ENCODE assay signal across 19 cellular contexts in genomic region chr17:42467889-42468288, GRCh38. TPM values are rescaled to one million over a fixed set of nuclear protein-coding genes. Genes with fewer than 3 reads are reported as not detected.
DNase-seq lines count a peak whose midpoint lies in the region; ATAC-seq and TF ChIP-seq lines count a peak whose summit lies in the region.
"Had no signal": no experiment of that assay in that cellular context is flagged by ENCODE, and none has a peak within 500 bp of the region (broad histone marks: within the 10 kb centered on the region; RNA-seq: fewer than 3 reads in every experiment).

No MANE protein-coding gene starts in this region.

- peaks cover 6% of the 10 kb centered on the region for H3K27me3 Mint-ChIP-seq in activated CD8-positive, alpha-beta T cell treated with anti-CD3 and anti-CD28 coated beads, Interleukin-2, amount 10 ng/mL, durations not matched to agents 7 days and 5 days (ENCODE audit: low read depth)

- H2BK5ac ChIP-seq in trophoblast cell (ENCODE audit: low read depth, low read length, poor library complexity) = no peak overlapping the region

- no peaks in the 10 kb centered on the region for H3K79me1 ChIP-seq in trophoblast cell (ENCODE audit: low read length)

- H4K91ac ChIP-seq in trophoblast cell (ENCODE audit: low read depth, low read length) = no peak overlapping the region

- no peaks in the 10 kb centered on the region for H3K4me1 Mint-ChIP-seq in activated CD8-positive, alpha-beta T cell treated with anti-CD3 and anti-CD28 coated beads, Interleukin-2, amount 10 ng/mL, durations not matched to agents 7 days and 5 days (ENCODE audit: low read depth)

- WGBS in body of pancreas, 2 donors = 12 to 19% methylated on average over 5 of the region's 5 CpGs
- 26% methylated on average over 5 of the region's 5 CpGs for WGBS in right lobe of liver (ENCODE audit: insufficient coverage, low coverage, low lambda C conversion rate, missing lambda C conversion rate)
- no CpG with 5 or more reads among the region's 5 CpGs for WGBS in trophoblast cell (ENCODE audit: extremely low coverage, insufficient coverage, insufficient read length)
- WGBS in upper lobe of left lung, 2 donors = 49 to 52% methylated on average over 5 of the region's 5 CpGs

- intact Hi-C loops in body of pancreas (cut with DNase I) (no loop called here), right lobe of liver (cut with DNase I) (no loop called here)

- POLR2A ChIA-PET in activated CD8-positive, alpha-beta T cell treated with anti-CD3 and anti-CD28 coated beads, Interleukin-2, amount 10 ng/mL, durations not matched to agents 7 days and 5 days (lab: Charles Lee) = interaction anchor here (0.5 kb wide), 1 partner anchor 36 kb away, joined by 3 read pairs; no protein-coding TSS in a partner anchor

- H4K8ac ChIP-seq in trophoblast cell (ENCODE audit: low read depth, low read length) = no peak overlapping the region

- CTCF ChIA-PET in activated CD8-positive, alpha-beta T cell treated with anti-CD3 and anti-CD28 coated beads, Interleukin-2, amount 10 ng/mL, durations not matched to agents 7 days and 5 days (lab: Charles Lee) = no interaction called here

- no peak overlapping the region for H3K23ac ChIP-seq in trophoblast cell (ENCODE audit: low read length)

- H3K27me3 ChIP-seq in body of pancreas (no peaks in the 10 kb centered on the region), right lobe of liver (no peaks in the 10 kb centered on the region), trophoblast cell (ENCODE audit: insufficient read depth, low read length) (no peaks in the 10 kb centered on the region), upper lobe of left lung (no peaks in the 10 kb centered on the region), BE2C (no peaks in the 10 kb centered on the region)
- H3K27me3 ChIP-seq: BLaER1 treated with 17β-estradiol and CSF1 and Interleukin-3, amounts not matched to agents 10 nM and 100 nM had no signal

- ATAC-seq in body of pancreas (peak; percentile 56), right lobe of liver (peak in 2 of 4 donors; percentile 41 to 57), upper lobe of left lung (ENCODE audit: low FRiP score in 2 of 2) (no peak), HG03469 (IDR thresholded peaks at IDR 0.05; ENCODE audit: unreplicated experiment) (no peak)
- no peak for ATAC-seq in activated CD8-positive, alpha-beta T cell treated with anti-CD3 and anti-CD28 coated beads, Interleukin-2, amount 10 ng/mL, durations not matched to agents 7 days and 5 days
- ATAC-seq: CD8-positive, alpha-beta T cell; GM12878; HCT116 had no signal

- no peak for TF ChIP-seq POLR2A in body of pancreas (IDR thresholded peaks at IDR 0.05)
- no peak for TF ChIP-seq POLR2A in right lobe of liver (IDR thresholded peaks at IDR 0.05)
- TF ChIP-seq POLR2A in upper lobe of left lung (IDR thresholded peaks at IDR 0.05) = no peak

- no peak overlapping the region for H2BK12ac ChIP-seq in trophoblast cell (ENCODE audit: low read length)

- no peak overlapping the region for H3K14ac ChIP-seq in trophoblast cell (ENCODE audit: low read length)

- H3K18ac ChIP-seq in trophoblast cell (ENCODE audit: low read length) = no peak overlapping the region

- H3K27ac ChIP-seq in body of pancreas (peak overlapping the region in 3 of 4 donors; percentile 14 to 55 (median 40)), right lobe of liver (peak overlapping the region in 2 of 3 donors; percentile 4 to 23), trophoblast cell (ENCODE audit: low read depth, low read length) (no peak overlapping the region), upper lobe of left lung (peak overlapping the region in 3 of 4 donors; percentile 6 to 53 (median 44))
- H3K27ac ChIP-seq: BLaER1 treated with 17β-estradiol and CSF1 and Interleukin-3, amounts not matched to agents 10 nM and 100 nM had no signal

- H3K9ac ChIP-seq in trophoblast cell (ENCODE audit: low read length) = no peak overlapping the region
- H3K9ac ChIP-seq: BLaER1 treated with 17β-estradiol and CSF1 and Interleukin-3, amounts not matched to agents 10 nM and 100 nM had no signal

- H2BK120ac ChIP-seq in trophoblast cell (ENCODE audit: insufficient read depth, low read length, poor library complexity) = no peak overlapping the region

- TF ChIP-seq EP300 in upper lobe of left lung (IDR thresholded peaks at IDR 0.05) = no peak

- H3K36me3 ChIP-seq in body of pancreas (replicated peaks in 1 of 2; ENCODE audit: insufficient read depth in 1 of 2, low read depth in 2 of 2) (peaks cover 0 to 9% of the 10 kb centered on the region in 2 donors), right lobe of liver (peaks cover 9 to 39% (median 13%) of the 10 kb centered on the region in 4 donors), trophoblast cell (ENCODE audit: control insufficient read depth in 1 of 2, insufficient read depth in 2 of 2, low read length in 2 of 2) (peaks cover 14 to 25% of the 10 kb centered on the region in 2 experiments), upper lobe of left lung (peaks cover 20 to 85% (median 46%) of the 10 kb centered on the region in 4 donors), BE2C (peaks cover 78% of the 10 kb centered on the region)

- H3K9me3 ChIP-seq in body of pancreas = no peaks in the 10 kb centered on the region
- no peaks in the 10 kb centered on the region for H3K9me3 ChIP-seq in right lobe of liver
- no peaks in the 10 kb centered on the region for H3K9me3 ChIP-seq in trophoblast cell (ENCODE audit: insufficient read depth, low read depth, low read length)
- H3K9me3 ChIP-seq in upper lobe of left lung = no peaks in the 10 kb centered on the region
- no peaks in the 10 kb centered on the region for H3K9me3 ChIP-seq in BE2C
- H3K9me3 ChIP-seq: BLaER1 treated with 17β-estradiol and CSF1 and Interleukin-3, amounts not matched to agents 10 nM and 100 nM had no signal

- H3K4me3 ChIP-seq in body of pancreas (no peak overlapping the region), right lobe of liver (no peak overlapping the region), trophoblast cell (ENCODE audit: low read depth, low read length) (no peak overlapping the region), upper lobe of left lung (no peak overlapping the region), BE2C (ENCODE audit: low read depth, low read length) (no peak overlapping the region)
- H3K4me3 ChIP-seq: BLaER1 treated with 17β-estradiol and CSF1 and Interleukin-3, amounts not matched to agents 10 nM and 100 nM; GM12878 had no signal

- no peak overlapping the region for H4K12ac ChIP-seq in trophoblast cell (ENCODE audit: low read depth, low read length)

- H3K4me1 ChIP-seq in body of pancreas (peaks cover 17% of the 10 kb centered on the region), right lobe of liver (peaks cover 0 to 32% (median 16%) of the 10 kb centered on the region in 4 donors), trophoblast cell (ENCODE audit: control insufficient read depth in 1 of 2, insufficient read depth in 2 of 2, low read length in 2 of 2) (no peaks in the 10 kb centered on the region), upper lobe of left lung (peaks cover 0 to 34% (median 8%) of the 10 kb centered on the region in 4 donors), BE2C (no peaks in the 10 kb centered on the region)

- no peaks in the 10 kb centered on the region for H3K9me3 Mint-ChIP-seq in activated CD8-positive, alpha-beta T cell treated with anti-CD3 and anti-CD28 coated beads, Interleukin-2, amount 10 ng/mL, durations not matched to agents 7 days and 5 days (ENCODE audit: insufficient read depth)
- H3K9me3 Mint-ChIP-seq: CD8-positive, alpha-beta T cell; HFFc6 had no signal

- H3K4ac ChIP-seq in trophoblast cell (ENCODE audit: low read depth, low read length) = no peak overlapping the region

- DNase-seq in body of pancreas (peak; percentile 21 to 59 (median 38)), right lobe of liver (no peak), trophoblast cell (peak; percentile 41 to 72), upper lobe of left lung (no peak), BE2C (no peak)
- no peak for DNase-seq in activated CD8-positive, alpha-beta T cell treated with anti-CD3 and anti-CD28 coated beads, Interleukin-2, amount 10 ng/mL, durations not matched to agents 7 days and 5 days
- DNase-seq: 8988T; CD8-positive, alpha-beta T cell; DMS 273 treated with DMSO at 0.1 percent for 48 hours; DMS53; DND-41; EL; GOT3; H7; HFFc6 had no signal

- no peak overlapping the region for H3K4me2 ChIP-seq in trophoblast cell (ENCODE audit: low read length)

- H3K4me3 Mint-ChIP-seq in activated CD8-positive, alpha-beta T cell treated with anti-CD3 and anti-CD28 coated beads, Interleukin-2, amount 10 ng/mL, durations not matched to agents 7 days and 5 days = no peak overlapping the region
- H3K4me3 Mint-ChIP-seq: CD8-positive, alpha-beta T cell; HFFc6 had no signal

- no peak overlapping the region for H3K27ac Mint-ChIP-seq in activated CD8-positive, alpha-beta T cell treated with anti-CD3 and anti-CD28 coated beads, Interleukin-2, amount 10 ng/mL, durations not matched to agents 7 days and 5 days
- H3K27ac Mint-ChIP-seq: CD8-positive, alpha-beta T cell; HFFc6 had no signal

- H2AFZ ChIP-seq in trophoblast cell (ENCODE audit: insufficient read depth, low read length, poor library complexity) = no peak overlapping the region

- H2AK5ac ChIP-seq in trophoblast cell (ENCODE audit: low read length) = no peak overlapping the region

- H3K36me3 Mint-ChIP-seq in activated CD8-positive, alpha-beta T cell treated with anti-CD3 and anti-CD28 coated beads, Interleukin-2, amount 10 ng/mL, durations not matched to agents 7 days and 5 days (ENCODE audit: low read depth) = no peaks in the 10 kb centered on the region

- TF ChIP-seq CTCF in body of pancreas (IDR thresholded peaks at IDR 0.05) (no peak), right lobe of liver (IDR thresholded peaks at IDR 0.05) (no peak), upper lobe of left lung (IDR thresholded peaks at IDR 0.05) (no peak), BE2C (IDR thresholded peaks at IDR 0.05; ENCODE audit: low read depth, low read length) (no peak)

- no peaks in the 10 kb centered on the region for H3K79me2 ChIP-seq in trophoblast cell (ENCODE audit: control insufficient read depth, insufficient read depth, low read length, poor library complexity)

RNA-seq across cellular contexts. Expression of gene ATP6V0A1, which starts 9.2 kb away (rescaled TPM):
- 10 to 100 TPM; 35.5 to 71.5 TPM for total RNA-seq in body of pancreas
- total RNA-seq in right lobe of liver = 10 to 100 TPM; 36.4 to 66.0 (median 49.4) TPM
- 62.3 and 70.2 TPM in 2 replicates for polyA plus RNA-seq in trophoblast cell (2013)
- 100 to 1,000 TPM in 3 of 6 donors, 10 to 100 TPM in 3; 68.3 to 212 (median 118) TPM for total RNA-seq in upper lobe of left lung
- total RNA-seq in activated CD8-positive, alpha-beta T cell treated with anti-CD3 and anti-CD28 coated beads, Interleukin-2, amount 10 ng/mL, durations not matched to agents 7 days and 5 days = 1 to 10 TPM; 2.1 to 2.2 TPM
- polyA plus RNA-seq in BE2C (2012; ENCODE audit: insufficient read depth, insufficient read length, low read depth) = 151 TPM

RNA-seq across cellular contexts. Expression of gene CAVIN1, which starts 44.8 kb away (rescaled TPM):
- total RNA-seq in body of pancreas = 10 to 100 TPM; 63.3 to 75.8 TPM
- 10 to 100 TPM in 5 of 6 experiments, 1 to 10 TPM in 1; 8.7 to 29.6 (median 17.4) TPM for total RNA-seq in right lobe of liver
- 41.6 and 44.0 TPM in 2 replicates for polyA plus RNA-seq in trophoblast cell (2013)
- 100 to 1,000 TPM in 5 of 6 donors, 10 to 100 TPM in 1; 89.1 to 406 (median 307) TPM for total RNA-seq in upper lobe of left lung
- 1 to 10 TPM; 1.7 to 2.0 TPM for total RNA-seq in activated CD8-positive, alpha-beta T cell treated with anti-CD3 and anti-CD28 coated beads, Interleukin-2, amount 10 ng/mL, durations not matched to agents 7 days and 5 days
- polyA plus RNA-seq in BE2C (2012; ENCODE audit: insufficient read depth, insufficient read length, low read depth) = 0.34 TPM
- total RNA-seq: CD8-positive, alpha-beta T cell had no signal

Comparison
In these comparisons a context has a peak if more than half of its experiments do, and no peak if none do; other contexts are left out.
1. DNase-seq: peak in body of pancreas (4 of 4) and trophoblast cell (2 of 2); none in right lobe of liver (0 of 3), upper lobe of left lung (0 of 2), activated CD8-positive, alpha-beta T cell treated with anti-CD3 and anti-CD28 coated beads, Interleukin-2, amount 10 ng/mL, durations not matched to agents 7 days and 5 days (single experiment) and BE2C (single experiment).
2. RNA of gene ATP6V0A1, which starts 9.2 kb away (total RNA-seq): 68.3 to 212 TPM in upper lobe of left lung, 35.5 to 71.5 TPM in body of pancreas and 36.4 to 66.0 TPM in right lobe of liver; 2.1 to 2.2 TPM in activated CD8-positive, alpha-beta T cell treated with anti-CD3 and anti-CD28 coated beads, Interleukin-2, amount 10 ng/mL, durations not matched to agents 7 days and 5 days; every median in the first group is over 10 times any median in the second.